Comparison of ENCODE assay signal across 12 cellular contexts in genomic region chr7:135774284-135774683, GRCh38. TPM values are rescaled to one million over a fixed set of nuclear protein-coding genes. Genes with fewer than 3 reads are reported as not detected.
A peak's percentile ranks its signal among the peaks of the same experiment; 100 is the strongest.
DNase-seq lines count a peak whose midpoint lies in the region; ATAC-seq, FAIRE-seq and TF ChIP-seq lines count a peak whose summit lies in the region.
"Had no signal": no experiment of that assay in that cellular context is flagged by ENCODE, and none has a peak within 500 bp of the region (broad histone marks: within the 10 kb centered on the region; RNA-seq: fewer than 3 reads in every experiment).

No MANE protein-coding gene starts in this region.

- H3K9ac ChIP-seq in H1 (replicated peaks in 1 of 4; ENCODE audit: extremely low read depth in 1 of 4, low read depth in 3 of 4, low read length in 3 of 4) = no peak overlapping the region
- peak overlapping the region; percentile 26 for H3K9ac ChIP-seq in mucosa of stomach (ENCODE audit: low read length)

- H3K18ac ChIP-seq in H1 (ENCODE audit: extremely low read depth, low read length) = no peak overlapping the region; the same call in 1 of the 2 replicates

- peak overlapping the region; percentile 6 for H4K5ac ChIP-seq in H1 (ENCODE audit: insufficient read length, low read depth, low read length)

- H3K23ac ChIP-seq in H1 (ENCODE audit: insufficient read length) = no peak overlapping the region

- H2BK20ac ChIP-seq in H1 (ENCODE audit: low read length) = no peak overlapping the region

- peaks cover 3 to 7% of the 10 kb centered on the region in 2 experiments; a peak in 1 of 4 replicates for H3K9me3 ChIP-seq in H1 (ENCODE audit: insufficient read depth in 2 of 2, low read depth in 1 of 2, low read length in 1 of 2)
- H3K9me3 ChIP-seq in mucosa of stomach (ENCODE audit: control insufficient read depth, low read length) = no peaks in the 10 kb centered on the region
- H3K9me3 ChIP-seq in CD4-positive, alpha-beta T cell (ENCODE audit: control insufficient read depth, low read length) = no peaks in the 10 kb centered on the region
- no peaks in the 10 kb centered on the region for H3K9me3 ChIP-seq in gastroesophageal sphincter

- H4K20me1 ChIP-seq in H1 (replicated peaks in 1 of 2; ENCODE audit: control insufficient read depth in 1 of 2, insufficient read depth in 2 of 2, low read length in 2 of 2) = no peaks in the 10 kb centered on the region

- ATAC-seq in CD4-positive, alpha-beta T cell (ENCODE audit: poor library complexity) = no peak
- no peak for ATAC-seq in gastroesophageal sphincter

- H3K56ac ChIP-seq in H1 (replicated peaks; ENCODE audit: insufficient read length, low read depth, low read length) = no peak overlapping the region

- intact Hi-C loops in activated CD4-positive, alpha-beta memory T cell treated with anti-CD3 and anti-CD28 coated beads for 36 hours (cut with micrococcal nuclease) = no loop called here
- intact Hi-C loops in CD4-positive, alpha-beta T cell (cut with DNase I, micrococcal nuclease) = no loop called here

- H2BK5ac ChIP-seq in H1 (ENCODE audit: low read depth, low read length) = no peak overlapping the region

- no peak for TF ChIP-seq RAD21 in H1 (IDR thresholded peaks at IDR 0.05 in 1 of 2, conservative IDR thresholded peaks at IDR 0.05 in 1 of 2; ENCODE audit: low read depth in 2 of 2, low read length in 2 of 2)

- peak; percentile 55 for DNase-seq in EL
- peak; percentile 85 for DNase-seq in NCI-H2196 (lab: John Stamatoyannopoulos, UW; ENCODE audit: unreplicated experiment)
- no peak for DNase-seq in H1 (ENCODE audit: low read depth in 1 of 2, low spot score in 2 of 2)
- no peak for DNase-seq in activated CD4-positive, alpha-beta memory T cell treated with anti-CD3 and anti-CD28 coated beads for 36 hours
- no peak for DNase-seq in NCI-H524 (lab: John Stamatoyannopoulos, UW)
- no peak for DNase-seq in CD4-positive, alpha-beta T cell
- DNase-seq: activated CD4-positive, alpha-beta T cell treated with anti-CD3 and anti-CD28 coated beads for 1 hour; GDM1; MM.1S; stimulated activated CD8-positive, alpha-beta memory T cell treated with anti-CD3 and anti-CD28 coated beads, Interleukin-4, amount 100 ng/mL, for 48 hours had no signal

- CTCF ChIA-PET in H1 (lab: Charles Lee; ENCODE audit: partially characterized antibody) = interaction anchor here (0.9 to 2.7 kb wide), 3 partner anchors 8 to 38 kb away, joined by 3 to 7 read pairs (median 3); no protein-coding TSS in a partner anchor
- CTCF ChIA-PET in activated CD4-positive, alpha-beta memory T cell treated with anti-CD3 and anti-CD28 coated beads for 36 hours (lab: Charles Lee) = no interaction called here
- CTCF ChIA-PET in CD4-positive, alpha-beta T cell (lab: Charles Lee) = no interaction called here

- H4K8ac ChIP-seq in H1 (ENCODE audit: extremely low read depth, insufficient read depth, low read length) = no peak overlapping the region

- H3K27me3 Mint-ChIP-seq in activated CD4-positive, alpha-beta memory T cell treated with anti-CD3 and anti-CD28 coated beads for 36 hours = peaks cover 16% of the 10 kb centered on the region
- H3K27me3 Mint-ChIP-seq in CD4-positive, alpha-beta T cell = peaks cover 20% of the 10 kb centered on the region

- no peak overlapping the region for H3K27ac ChIP-seq in H1 (ENCODE audit: low read depth, low read length)
- no peak overlapping the region for H3K27ac ChIP-seq in CD4-positive, alpha-beta T cell (ENCODE audit: low read depth, low read length)
- no peak overlapping the region for H3K27ac ChIP-seq in gastroesophageal sphincter

- peak overlapping the region; percentile 88 for H2BK120ac ChIP-seq in H1 (replicated peaks; ENCODE audit: low read depth, low read length)

- no peak overlapping the region for H3K27ac Mint-ChIP-seq in activated CD4-positive, alpha-beta memory T cell treated with anti-CD3 and anti-CD28 coated beads for 36 hours
- H3K27ac Mint-ChIP-seq in CD4-positive, alpha-beta T cell = no peak overlapping the region

- H3K4ac ChIP-seq in H1 (replicated peaks; ENCODE audit: insufficient read length, low read depth, low read length) = no peak overlapping the region

- no peak overlapping the region for H2AK5ac ChIP-seq in H1 (ENCODE audit: low read depth, low read length)

- no peaks in the 10 kb centered on the region for H3K36me3 Mint-ChIP-seq in activated CD4-positive, alpha-beta memory T cell treated with anti-CD3 and anti-CD28 coated beads for 36 hours
- H3K36me3 Mint-ChIP-seq in CD4-positive, alpha-beta T cell (ENCODE audit: low read depth) = no peaks in the 10 kb centered on the region

- no peak overlapping the region for H3K14ac ChIP-seq in H1 (ENCODE audit: insufficient read length)

- no peaks in the 10 kb centered on the region for H3K36me3 ChIP-seq in H1 (ENCODE audit: control insufficient read depth in 2 of 4, insufficient read depth in 4 of 4, low read length in 3 of 4)
- no peaks in the 10 kb centered on the region for H3K36me3 ChIP-seq in mucosa of stomach (ENCODE audit: control insufficient read depth, insufficient read depth, low read length)
- no peaks in the 10 kb centered on the region for H3K36me3 ChIP-seq in gastroesophageal sphincter

- H4K91ac ChIP-seq in H1 (replicated peaks; ENCODE audit: insufficient read length, low read length) = peak overlapping the region; percentile 60

- no peak overlapping the region for H2BK15ac ChIP-seq in H1 (ENCODE audit: low read length)

- H3K4me3 Mint-ChIP-seq in activated CD4-positive, alpha-beta memory T cell treated with anti-CD3 and anti-CD28 coated beads for 36 hours = no peak overlapping the region
- no peak overlapping the region for H3K4me3 Mint-ChIP-seq in CD4-positive, alpha-beta T cell

- POLR2A ChIA-PET in H1 (lab: Charles Lee; ENCODE audit: partially characterized antibody) = no interaction called here
- POLR2A ChIA-PET in activated CD4-positive, alpha-beta memory T cell treated with anti-CD3 and anti-CD28 coated beads for 36 hours (lab: Charles Lee) = no interaction called here
- POLR2A ChIA-PET in CD4-positive, alpha-beta T cell (lab: Charles Lee) = no interaction called here

- no peak for TF ChIP-seq EP300 in H1 (IDR thresholded peaks at IDR 0.05; ENCODE audit: borderline replicate concordance in 1 of 2, low read depth in 2 of 2, low read length in 2 of 2)
- TF ChIP-seq EP300 in gastroesophageal sphincter (IDR thresholded peaks at IDR 0.05) = no peak

- FAIRE-seq in H1 (lab: Jason Lieb, UNC) = no peak

- H3K27me3 ChIP-seq in H1 (replicated peaks in 1 of 4; ENCODE audit: control insufficient read depth in 3 of 4, extremely low read depth in 1 of 4, insufficient read depth in 3 of 4, low read length in 3 of 4) (no peaks in the 10 kb centered on the region), mucosa of stomach (ENCODE audit: control insufficient read depth, insufficient read depth, low read length) (no peaks in the 10 kb centered on the region), gastroesophageal sphincter (no peaks in the 10 kb centered on the region)
- H3K27me3 ChIP-seq in CD4-positive, alpha-beta T cell (ENCODE audit: control insufficient read depth, insufficient read depth, low read length) = no peaks in the 10 kb centered on the region

- H3K4me1 Mint-ChIP-seq in activated CD4-positive, alpha-beta memory T cell treated with anti-CD3 and anti-CD28 coated beads for 36 hours (ENCODE audit: low read depth) = no peaks in the 10 kb centered on the region
- no peaks in the 10 kb centered on the region for H3K4me1 Mint-ChIP-seq in CD4-positive, alpha-beta T cell (ENCODE audit: low read depth)

- no peaks in the 10 kb centered on the region for H3K23me2 ChIP-seq in H1 (ENCODE audit: low read depth, low read length)

- peaks cover 6% of the 10 kb centered on the region for H3K9me3 Mint-ChIP-seq in activated CD4-positive, alpha-beta memory T cell treated with anti-CD3 and anti-CD28 coated beads for 36 hours
- H3K9me3 Mint-ChIP-seq in CD4-positive, alpha-beta T cell = no peaks in the 10 kb centered on the region

- H3K79me2 ChIP-seq in H1 (ENCODE audit: control insufficient read depth in 1 of 2, insufficient read depth in 2 of 2, low read length in 2 of 2) = no peaks in the 10 kb centered on the region

- no peak overlapping the region for H2BK12ac ChIP-seq in H1 (ENCODE audit: low read depth, low read length)

- TF ChIP-seq CTCF in H1 (IDR thresholded peaks at IDR 0.05; ENCODE audit: control extremely low read depth in 1 of 3, insufficient read depth in 1 of 3, low read depth in 1 of 3, low read length in 3 of 3) = no peak
- no peak for TF ChIP-seq CTCF in CD4-positive, alpha-beta T cell (IDR thresholded peaks at IDR 0.05)
- no peak for TF ChIP-seq CTCF in gastroesophageal sphincter (IDR thresholded peaks at IDR 0.05)

- 0 out of 2 replicates have a peak overlapping the region, but pooled peaks have one; percentile 55 for H2AFZ ChIP-seq in H1 (ENCODE audit: low read length)

- H3K4me2 ChIP-seq in H1 (ENCODE audit: insufficient read depth in 1 of 2, low read depth in 2 of 2, low read length in 2 of 2) = no peak overlapping the region

- WGBS in H1 (ENCODE audit: extremely low coverage in 1 of 2, insufficient coverage in 1 of 2, insufficient read length in 1 of 2, insufficient replicate concordance in 2 of 2, low coverage in 1 of 2, low lambda C conversion rate in 2 of 2, missing lambda C conversion rate in 1 of 2), 2 experiments = 59% methylated on average over 4 of the region's 4 CpGs; no CpG with 5 or more reads in 1 of the 2 experiments
- WGBS in gastroesophageal sphincter (ENCODE audit: low coverage in 1 of 2), 2 donors = 17 to 50% methylated on average over 2 to 4 of the region's 4 CpGs

- H3K79me1 ChIP-seq in H1 (ENCODE audit: low read depth, low read length) = no peaks in the 10 kb centered on the region

- TF ChIP-seq POLR2A in H1 (IDR thresholded peaks at IDR 0.05; ENCODE audit: control extremely low read depth in 1 of 2, low read depth in 2 of 2, low read length in 2 of 2) = no peak
- no peak for TF ChIP-seq POLR2A in gastroesophageal sphincter (IDR thresholded peaks at IDR 0.05)

- H3K4me3 ChIP-seq in H1 (ENCODE audit: extremely low read depth in 1 of 4, insufficient read depth in 2 of 4, low read depth in 3 of 4, low read length in 4 of 4) = no peak overlapping the region
- no peak overlapping the region for H3K4me3 ChIP-seq in mucosa of stomach (ENCODE audit: low read length)
- no peak overlapping the region for H3K4me3 ChIP-seq in gastroesophageal sphincter

- H3K4me1 ChIP-seq in H1 (replicated peaks in 1 of 4; ENCODE audit: control insufficient read depth in 3 of 4, insufficient read depth in 4 of 4, low read length in 3 of 4) (peaks cover 0 to 10% (median 0%) of the 10 kb centered on the region in 4 experiments; a peak in 2 of 7 replicates), mucosa of stomach (ENCODE audit: control insufficient read depth, insufficient read depth, low read length) (peaks cover 27% of the 10 kb centered on the region), gastroesophageal sphincter (no peaks in the 10 kb centered on the region)

RNA-seq across cellular contexts. Expression of gene FAM180A, which starts 25.7 kb away (rescaled TPM):
- total RNA-seq in H1 (2021; fragmentation: NEBNext Ultra II Directional; extraction: Animal tissue kit (Norgen Biotek cat#: 25700)) = not detected in 2 replicates
- polyA plus RNA-seq in H1 (2011; rRNA removed) = not detected in 2 replicates
- not detected for polyA plus RNA-seq in H1 (2011; cell fraction: cytosol; rRNA removed)
- polyA plus RNA-seq in H1 (2011; cell fraction: nucleus; rRNA removed) = not detected
- polyA plus RNA-seq in H1 (2012, experiment 1 of 2) = not detected in 4 replicates
- not detected for polyA plus RNA-seq in H1 (2012, experiment 2 of 2)
- polyA plus RNA-seq in H1 (2013, experiment 1 of 2) = not detected
- not detected for polyA plus RNA-seq in H1 (2013, experiment 2 of 2)
- not detected in 2 replicates for polyA minus RNA-seq in H1 (2011; rRNA and poly(A)+ RNA removed)
- not detected for polyA minus RNA-seq in H1 (2011; cell fraction: cytosol; rRNA and poly(A)+ RNA removed)
- polyA minus RNA-seq in H1 (2011; cell fraction: nucleus; rRNA and poly(A)+ RNA removed) = not detected
- total RNA-seq in activated CD4-positive, alpha-beta memory T cell treated with anti-CD3 and anti-CD28 coated beads for 36 hours = not detected
- not detected for total RNA-seq in CD4-positive, alpha-beta T cell
- 1 to 10 TPM; 2.6 to 8.5 (median 3.7) TPM for total RNA-seq in gastroesophageal sphincter

RNA-seq across cellular contexts. Expression of gene SLC13A4, which starts 46.3 kb away (rescaled TPM):
- total RNA-seq in H1 (2021; fragmentation: NEBNext Ultra II Directional; extraction: Animal tissue kit (Norgen Biotek cat#: 25700)) = 3.7 and 3.9 TPM in 2 replicates
- polyA plus RNA-seq in H1 (2011; rRNA removed) = 5.9 and 7.5 TPM in 2 replicates
- polyA plus RNA-seq in H1 (2011; cell fraction: cytosol; rRNA removed) = 5.9 TPM
- 8.6 TPM for polyA plus RNA-seq in H1 (2011; cell fraction: nucleus; rRNA removed)
- 5.2 to 7.9 TPM (median 6.0 TPM) in 4 replicates for polyA plus RNA-seq in H1 (2012, experiment 1 of 2)
- polyA plus RNA-seq in H1 (2012, experiment 2 of 2) = 2.0 TPM
- 5.7 TPM for polyA plus RNA-seq in H1 (2013, experiment 1 of 2)
- 5.8 TPM for polyA plus RNA-seq in H1 (2013, experiment 2 of 2)
- polyA minus RNA-seq in H1 (2011; rRNA and poly(A)+ RNA removed) = 7.0 and 11.1 TPM in 2 replicates
- 2.4 TPM for polyA minus RNA-seq in H1 (2011; cell fraction: cytosol; rRNA and poly(A)+ RNA removed)
- 7.2 TPM for polyA minus RNA-seq in H1 (2011; cell fraction: nucleus; rRNA and poly(A)+ RNA removed)
- not detected for total RNA-seq in activated CD4-positive, alpha-beta memory T cell treated with anti-CD3 and anti-CD28 coated beads for 36 hours
- total RNA-seq in CD4-positive, alpha-beta T cell = not detected
- 1 to 10 TPM in 1 of 4 donors, under 1 TPM in 1, not detected in 2; 0.27 to 1.7 TPM for total RNA-seq in gastroesophageal sphincter

Comparison
In these comparisons a context has a peak if more than half of its experiments do, and no peak if none do; other contexts are left out.
1. DNase-seq: peak in EL (single experiment) and NCI-H2196 (single experiment); none in H1 (0 of 2), activated CD4-positive, alpha-beta memory T cell treated with anti-CD3 and anti-CD28 coated beads for 36 hours (single experiment), NCI-H524 (0 of 2) and CD4-positive, alpha-beta T cell (0 of 10).